In genomic region chr15:73709241-73709640, GRCh38 we compare ENCODE assay signal across 21 cellular contexts. TPM values are rescaled to one million over a fixed set of nuclear protein-coding genes. Genes with fewer than 3 reads are reported as not detected.
DNase-seq lines count a peak whose midpoint lies in the region; ATAC-seq, FAIRE-seq and TF ChIP-seq lines count a peak whose summit lies in the region.
"Had no signal": no experiment of that assay in that cellular context is flagged by ENCODE, and none has a peak within 500 bp of the region (broad histone marks: within the 10 kb centered on the region; RNA-seq: fewer than 3 reads in every experiment).

No MANE protein-coding gene starts in this region.

- H3K4me3 Mint-ChIP-seq in T-helper 17 cell (peak overlapping the region; percentile 25), nephron progenitor cell (no peak overlapping the region)
- H3K4me3 Mint-ChIP-seq: CD4-positive, CD25-positive, alpha-beta regulatory T cell; CD8-positive, alpha-beta T cell; GM23338; H9; HFFc6 had no signal

- WGBS in small intestine, 3 donors: 80 to 91% (median 85%) methylated on average over 6 of the region's 6 CpGs

- H3K9me3 ChIP-seq in HEK293 (ENCODE audit: control insufficient read depth, insufficient read depth, low read depth, low read length): no peaks in the 10 kb centered on the region
- H3K9me3 ChIP-seq in T-helper 17 cell (ENCODE audit: control insufficient read depth, low read length, poor library complexity, severe bottlenecking): no peaks in the 10 kb centered on the region
- no peaks in the 10 kb centered on the region for H3K9me3 ChIP-seq in small intestine (ENCODE audit: control insufficient read depth, low read depth)
- H3K9me3 ChIP-seq: Caco-2 had no signal

- FAIRE-seq in small intestine (lab: Jason Lieb, UNC): no peak
- FAIRE-seq: G401.6, GM12892, GM19239 had no signal

- no peaks in the 10 kb centered on the region for H3K27me3 ChIP-seq in small intestine (ENCODE audit: control insufficient read depth in 2 of 2, insufficient read depth in 2 of 2, low read length in 2 of 2)

- H3K4me3 ChIP-seq in HEK293 (ENCODE audit: low read depth, low read length) (no peak overlapping the region), small intestine (ENCODE audit: low read depth in 1 of 2, low read length in 2 of 2) (no peak overlapping the region)
- H3K4me3 ChIP-seq: GM23338 had no signal

- H3K4me1 ChIP-seq in HEK293 (ENCODE audit: control insufficient read depth, insufficient read depth, low read length) (no peaks in the 10 kb centered on the region), small intestine (ENCODE audit: control insufficient read depth in 2 of 2, insufficient read depth in 1 of 2, low read depth in 1 of 2, low read length in 1 of 2) (peaks cover 2 to 3% of the 10 kb centered on the region in 2 donors)
- H3K4me1 ChIP-seq: Caco-2 had no signal

- DNase-seq in T-helper 17 cell (no peak), nephron progenitor cell (no peak), small intestine (no peak), iPS-NIHi7 (ENCODE audit: extremely low spot score) (no peak), dedifferentiated amniotic fluid mesenchymal stem cell (ENCODE audit: extremely low spot score) (no peak)
- DNase-seq: C1 segment of cervical spinal cord; Caco-2; CD4-positive, CD25-positive, alpha-beta regulatory T cell; CD8-positive, alpha-beta T cell; DMS153; DND-41; H9; HFFc6 had no signal

- H3K36me3 ChIP-seq in HEK293 (ENCODE audit: control insufficient read depth in 2 of 2, insufficient read depth in 1 of 2, low read length in 2 of 2) (peaks cover 18 to 93% of the 10 kb centered on the region in 2 experiments; a peak in 2 of 3 replicates), small intestine (ENCODE audit: control insufficient read depth in 2 of 2, insufficient read depth in 2 of 2, low read length in 2 of 2) (peaks cover 0 to 2% of the 10 kb centered on the region in 2 donors)

- H3K27ac ChIP-seq in HEK293 (ENCODE audit: extremely low read depth, low read depth, low read length) (no peak overlapping the region), small intestine (ENCODE audit: low read depth in 1 of 2, low read length in 1 of 2) (peak overlapping the region; percentile 12 to 42)

- POLR2A ChIA-PET in HEK293 (lab: Yijun Ruan, JAX): no interaction called here

- TF ChIP-seq CTCF in HEK293 (tag by site-specific recombination; IDR thresholded peaks at IDR 0.05) (no peak), nephron progenitor cell (IDR thresholded peaks at IDR 0.05) (no peak)

- H3K36me3 Mint-ChIP-seq in T-helper 17 cell (ENCODE audit: low read depth) (peaks cover 7% of the 10 kb centered on the region), nephron progenitor cell (ENCODE audit: low read depth) (peaks cover 81% of the 10 kb centered on the region)
- H3K36me3 Mint-ChIP-seq: CD4-positive, CD25-positive, alpha-beta regulatory T cell; CD8-positive, alpha-beta T cell had no signal

- CTCF ChIA-PET in HEK293 (lab: Yijun Ruan, JAX): interaction anchor here (0.6 to 3.3 kb wide), 7 partner anchors 9 to 377 kb away, joined by 3 to 11 read pairs (median 3); no protein-coding TSS in a partner anchor

- peaks cover 44% of the 10 kb centered on the region for H3K27me3 Mint-ChIP-seq in T-helper 17 cell
- no peaks in the 10 kb centered on the region for H3K27me3 Mint-ChIP-seq in nephron progenitor cell (ENCODE audit: low read depth, poor library complexity)

- H3K27ac Mint-ChIP-seq in T-helper 17 cell: no peak overlapping the region
- H3K27ac Mint-ChIP-seq in nephron progenitor cell: peak overlapping the region; percentile 38
- H3K27ac Mint-ChIP-seq: CD8-positive, alpha-beta T cell; GM23338; HFFc6 had no signal

- H3K4me1 Mint-ChIP-seq in T-helper 17 cell (peaks cover 5% of the 10 kb centered on the region), nephron progenitor cell (no peaks in the 10 kb centered on the region)
- H3K4me1 Mint-ChIP-seq: GM23338, H9 had no signal

- ATAC-seq in T-helper 17 cell (no peak), HG03039 (IDR thresholded peaks at IDR 0.05; ENCODE audit: unreplicated experiment) (no peak), GM18861 (IDR thresholded peaks at IDR 0.05; ENCODE audit: unreplicated experiment) (no peak)
- ATAC-seq: CD8-positive, alpha-beta T cell; GM23338; HCT116 had no signal

- no peaks in the 10 kb centered on the region for H3K9me3 Mint-ChIP-seq in nephron progenitor cell
- H3K9me3 Mint-ChIP-seq: CD4-positive, CD25-positive, alpha-beta regulatory T cell; CD8-positive, alpha-beta T cell; GM23338; H9; HFFc6 had no signal

TF ChIP-seq in HEK293, 187 proteins besides CTCF, POLR2A, EP300 and RAD21:
- TF ChIP-seq ZNF529 (tag by site-specific recombination; IDR thresholded peaks at IDR 0.05; ENCODE audit: insufficient replicate concordance) (no peak), ZBTB7A (tag by site-specific recombination; IDR thresholded peaks at IDR 0.05; ENCODE audit: low read depth) (0 out of 2 replicates have a peak, but pooled peaks have one; percentile 7)

RNA-seq across cellular contexts. Expression of gene CD276, which starts 25.1 kb away (rescaled TPM):
- not detected for total RNA-seq in T-helper 17 cell
- polyA plus RNA-seq in small intestine: 10 to 100 TPM in 2 of 3 donors, 1 to 10 TPM in 1; 7.8 to 40.7 (median 10.3) TPM
- total RNA-seq: CD4-positive, CD25-positive, alpha-beta regulatory T cell; CD8-positive, alpha-beta T cell had no signal
- polyA plus RNA-seq: CD4-positive, CD25-positive, alpha-beta regulatory T cell had no signal

RNA-seq across cellular contexts. Expression of gene INSYN1, which starts 43.9 kb away (rescaled TPM):
- not detected for total RNA-seq in T-helper 17 cell
- 1 to 10 TPM in 2 of 3 donors, not detected in 1; 1.9 TPM for polyA plus RNA-seq in small intestine
- total RNA-seq: CD4-positive, CD25-positive, alpha-beta regulatory T cell; CD8-positive, alpha-beta T cell had no signal
- polyA plus RNA-seq: CD4-positive, CD25-positive, alpha-beta regulatory T cell had no signal
